In the genomic region with DNA sequence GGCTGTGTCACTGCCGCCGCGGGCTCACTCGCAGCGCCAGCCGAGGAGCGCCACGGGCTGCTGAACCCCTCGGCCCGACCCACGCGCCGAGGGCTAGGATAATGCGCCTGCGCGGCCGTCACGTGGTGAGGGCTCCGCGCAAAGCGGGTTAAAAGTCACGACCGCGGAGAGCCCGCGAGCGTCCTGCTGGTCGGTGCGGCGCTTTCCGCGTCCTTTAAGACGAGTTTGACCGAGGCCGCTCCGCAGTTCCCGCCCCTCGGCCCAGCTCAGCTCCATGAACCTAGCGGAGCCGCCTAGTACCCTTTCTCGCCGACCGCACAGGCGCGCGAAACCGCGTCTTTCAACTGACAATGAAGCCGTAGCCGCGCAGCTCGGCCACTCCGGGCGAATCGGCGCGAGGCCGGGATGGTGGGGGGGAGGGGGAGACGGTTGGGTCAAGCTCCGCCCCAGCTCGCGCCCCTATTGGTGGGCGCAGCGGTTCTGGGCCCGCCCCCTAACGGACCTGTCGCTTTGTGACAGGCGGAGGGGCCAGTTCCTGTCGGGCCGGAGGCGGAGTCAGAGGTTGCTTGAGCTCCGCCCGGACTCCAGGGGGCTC, we compare ENCODE assay signal across 8 cellular contexts.
DNase-seq lines count a peak whose midpoint lies in the region; ATAC-seq lines count a peak whose summit lies in the region.

No MANE protein-coding gene starts in this region.

- ATAC-seq in GM19372 (IDR thresholded peaks at IDR 0.05; ENCODE audit: low read depth, unreplicated experiment) (peak; percentile 80), HG03521 (IDR thresholded peaks at IDR 0.05; ENCODE audit: unreplicated experiment) (peak; percentile 85)

- peak; percentile 88 to 99 (median 98) for DNase-seq in C1 segment of cervical spinal cord (lab: John Stamatoyannopoulos, UW)
- peak; percentile 97 for DNase-seq in NCI-H69 (lab: John Stamatoyannopoulos, UW)
- DNase-seq in activated CD4-positive, alpha-beta T cell treated with anti-CD3 and anti-CD28 coated beads, Interleukin-2, amount 50 U/mL, for 1 hour: peak; percentile 98
- DNase-seq in cortex of kidney (lab: John Stamatoyannopoulos, UW): peak; percentile 87
- peak; percentile 100 for DNase-seq in left kidney (ENCODE audit: low read depth, low spot score)
- DNase-seq in stimulated activated CD4-positive, alpha-beta T cell treated with anti-CD3 and anti-CD28 coated beads, Interleukin-1b, Interleukin-23, amount 100 ng/mL, for 48 hours: peak; percentile 99

Comparison
In these comparisons a context has a peak if more than half of its experiments do, and no peak if none do; other contexts are left out.
1. Peak in every context shown above with its lines: DNase-seq and ATAC-seq.